Comparison of ENCODE assay signal across 14 cellular contexts in genomic region chr16:16092925-16093624, GRCh38.
DNase-seq lines count a peak whose midpoint lies in the region; TF ChIP-seq lines count a peak whose summit lies in the region.
"Had no signal": no experiment of that assay in that cellular context is flagged by ENCODE, and none has a peak within 500 bp of the region (broad histone marks: within the 10 kb centered on the region; RNA-seq: fewer than 3 reads in every experiment).

No MANE protein-coding gene starts in this region.

- H3K9me3 Mint-ChIP-seq in endodermal cell, result no peaks in the 10 kb centered on the region
- H3K9me3 Mint-ChIP-seq: activated naive CD8-positive, alpha-beta T cell treated with anti-CD3 and anti-CD28 coated beads, Interleukin-2, amount 10 ng/mL, durations not matched to agents 7 days and 5 days had no signal

- H3K27ac ChIP-seq in HUES48 (ENCODE audit: low read depth, low read length) (peak overlapping the region; percentile 11), rectal smooth muscle tissue (ENCODE audit: low read depth, low read length) (peak overlapping the region; percentile 77), endodermal cell (ENCODE audit: low read depth, low read length) (no peak overlapping the region)
- H3K27ac ChIP-seq: suprapubic skin had no signal

- peaks cover 46% of the 10 kb centered on the region for H3K36me3 Mint-ChIP-seq in endodermal cell (ENCODE audit: low read depth)

- H3K9ac ChIP-seq in HUES48 (ENCODE audit: low read depth, low read length) (no peak overlapping the region), rectal smooth muscle tissue (ENCODE audit: low read length) (no peak overlapping the region), endodermal cell (ENCODE audit: extremely low read depth, low read length, poor library complexity, severe bottlenecking) (no peak overlapping the region)

- no peaks in the 10 kb centered on the region for H3K27me3 Mint-ChIP-seq in endodermal cell (ENCODE audit: insufficient read depth)
- H3K27me3 Mint-ChIP-seq: activated naive CD8-positive, alpha-beta T cell treated with anti-CD3 and anti-CD28 coated beads, Interleukin-2, amount 10 ng/mL, durations not matched to agents 7 days and 5 days had no signal

- H3K4me3 ChIP-seq in HUES48 (ENCODE audit: low read depth, low read length) (no peak overlapping the region), rectal smooth muscle tissue (ENCODE audit: low read length) (no peak overlapping the region), endodermal cell (ENCODE audit: low read length) (no peak overlapping the region)
- H3K4me3 ChIP-seq: suprapubic skin had no signal

- H3K4me1 ChIP-seq in HUES48 (ENCODE audit: control insufficient read depth, insufficient read depth, low read length) (0 out of 2 replicates have a peak, but pooled peaks cover 5% of the 10 kb centered on the region), rectal smooth muscle tissue (ENCODE audit: control insufficient read depth, insufficient read depth, low read length) (peaks cover 42% of the 10 kb centered on the region), endodermal cell (ENCODE audit: control insufficient read depth, insufficient read depth, low read length) (no peaks in the 10 kb centered on the region)
- H3K4me1 ChIP-seq: suprapubic skin had no signal

- H3K27me3 ChIP-seq in HUES48 (ENCODE audit: control insufficient read depth, insufficient read depth, low read length), result no peaks in the 10 kb centered on the region
- H3K27me3 ChIP-seq in rectal smooth muscle tissue (ENCODE audit: control insufficient read depth, insufficient read depth, low read length), result no peaks in the 10 kb centered on the region
- no peaks in the 10 kb centered on the region for H3K27me3 ChIP-seq in endodermal cell (ENCODE audit: control insufficient read depth, insufficient read depth, low read length, poor library complexity, severe bottlenecking)
- H3K27me3 ChIP-seq: suprapubic skin had no signal

- H3K27ac Mint-ChIP-seq in endodermal cell, result no peak overlapping the region
- H3K27ac Mint-ChIP-seq: activated naive CD8-positive, alpha-beta T cell treated with anti-CD3 and anti-CD28 coated beads, Interleukin-2, amount 10 ng/mL, durations not matched to agents 7 days and 5 days had no signal

- DNase-seq in NCI-H446 treated with DMSO at 0.1 percent for 48 hours (lab: John Stamatoyannopoulos, UW) (peak; percentile 1), fibroblast of gingiva (ENCODE audit: low read depth) (peak; percentile 43), NCI-H1048 (lab: John Stamatoyannopoulos, UW) (no peak), endodermal cell (no peak)
- DNase-seq in effector CD4-positive, alpha-beta T cell, result no peak
- DNase-seq in activated T-cell treated with anti-CD3 and anti-CD28 coated beads, Interleukin-2, amount 50 U/mL, for 1 hour, result no peak
- DNase-seq: activated CD4-positive, alpha-beta T cell treated with anti-CD3 and anti-CD28 coated beads, Interleukin-2, amount 50 U/mL, for 4 hours; activated naive CD8-positive, alpha-beta T cell treated with anti-CD3 and anti-CD28 coated beads, Interleukin-2, amount 10 ng/mL, durations not matched to agents 7 days and 5 days; KBM-7; NK-92 treated with Interleukin-12 subunit alpha and Interleukin-12 subunit beta, amount 100 ng/mL, for 24 hours; stimulated activated CD4-positive, alpha-beta T cell treated with anti-CD3 and anti-CD28 coated beads, Interleukin-4, amount 100 ng/mL, for 24 hours had no signal

- peaks cover 63% of the 10 kb centered on the region for H3K36me3 ChIP-seq in HUES48 (ENCODE audit: control insufficient read depth, insufficient read depth, low read length)
- peaks cover 7% of the 10 kb centered on the region for H3K36me3 ChIP-seq in rectal smooth muscle tissue (ENCODE audit: control insufficient read depth, insufficient read depth, low read length)
- peaks cover 11% of the 10 kb centered on the region for H3K36me3 ChIP-seq in endodermal cell (ENCODE audit: control insufficient read depth, insufficient read depth, low read length)

- H3K4me3 Mint-ChIP-seq in endodermal cell, result no peak overlapping the region
- H3K4me3 Mint-ChIP-seq: activated naive CD8-positive, alpha-beta T cell treated with anti-CD3 and anti-CD28 coated beads, Interleukin-2, amount 10 ng/mL, durations not matched to agents 7 days and 5 days had no signal

- H3K4me1 Mint-ChIP-seq in endodermal cell, result peaks cover 7% of the 10 kb centered on the region
- H3K4me1 Mint-ChIP-seq: activated naive CD8-positive, alpha-beta T cell treated with anti-CD3 and anti-CD28 coated beads, Interleukin-2, amount 10 ng/mL, durations not matched to agents 7 days and 5 days had no signal

- TF ChIP-seq CTCF in endodermal cell (conservative IDR thresholded peaks at IDR 0.05), result no peak

- no peaks in the 10 kb centered on the region for H3K9me3 ChIP-seq in HUES48 (ENCODE audit: control insufficient read depth, insufficient read depth, low read length)
- H3K9me3 ChIP-seq in endodermal cell (ENCODE audit: control insufficient read depth, low read length), result no peaks in the 10 kb centered on the region
- H3K9me3 ChIP-seq: suprapubic skin had no signal

- 85 to 87% methylated on average over 9 of the region's 9 CpGs for WGBS in endodermal cell (ENCODE audit: insufficient coverage in 1 of 2, insufficient read length in 1 of 2), 2 experiments

Comparison
In these comparisons a context has a peak if more than half of its experiments do, and no peak if none do; other contexts are left out.
1. DNase-seq: peak in NCI-H446 treated with DMSO at 0.1 percent for 48 hours (single experiment) and fibroblast of gingiva (single experiment); none in effector CD4-positive, alpha-beta T cell (single experiment), NCI-H1048 (single experiment), endodermal cell (single experiment) and activated T-cell treated with anti-CD3 and anti-CD28 coated beads, Interleukin-2, amount 50 U/mL, for 1 hour (single experiment).